In the genomic region with DNA sequence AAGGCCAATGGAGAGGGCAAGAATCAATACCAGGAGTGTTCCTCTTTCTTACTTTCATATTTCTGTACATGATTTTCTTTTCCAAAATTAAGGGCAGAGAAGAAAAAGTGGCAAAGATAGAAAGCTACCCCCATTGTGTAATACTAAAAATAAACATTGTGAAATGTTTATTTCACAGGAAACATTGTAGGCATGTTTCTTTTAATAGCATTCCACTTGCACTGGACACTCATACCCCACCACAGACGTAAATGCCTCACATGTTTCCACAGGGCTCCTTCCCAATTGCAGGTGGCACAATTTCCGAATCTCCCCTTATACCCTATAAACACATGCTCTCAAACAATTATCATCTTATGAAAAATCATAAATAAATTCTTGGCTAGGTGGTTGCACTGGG, we compare ENCODE assay signal across 26 cellular contexts.
"Had no signal": no experiment of that assay in that cellular context is flagged by ENCODE, and none has a peak within 500 bp of the region (broad histone marks: within the 10 kb centered on the region; RNA-seq: fewer than 3 reads in every experiment).

No MANE protein-coding gene starts in this region.

- H3K27me3 ChIP-seq: esophagus squamous epithelium, hepatocyte, pancreas, thyroid gland had no signal

- H3K27ac Mint-ChIP-seq: activated CD4-positive, alpha-beta T cell treated with anti-CD3 and anti-CD28 coated beads for 36 hours; activated naive CD4-positive, alpha-beta T cell treated with anti-CD3 and anti-CD28 coated beads, Interleukin-2, amount 10 ng/mL, durations not matched to agents 7 days and 5 days; activated naive CD8-positive, alpha-beta T cell treated with anti-CD3 and anti-CD28 coated beads, Interleukin-2, amount 50 U/mL, for 24 hours; immature natural killer cell; natural killer cell treated with Interleukin-12 subunit alpha and Interleukin-12 subunit beta and Interleukin-15 and Interleukin-18, amount 100 ng/mL, for 72 hours; stimulated activated naive CD8-positive, alpha-beta T cell treated with anti-CD3 and anti-CD28 coated beads, Interleukin-15, Interleukin-2, amounts not matched to agents 100 ng/mL and 50 ng/mL, for 24 hours; T-helper 1 cell treated with Interleukin-12 subunit alpha and Interleukin-12 subunit beta and Interleukin-4 antibody, amounts not matched to agents 30 μg/mL and 1 μg/mL, for 36 hours; WTC11 had no signal

- H3K27me3 Mint-ChIP-seq: activated CD4-positive, alpha-beta T cell treated with anti-CD3 and anti-CD28 coated beads for 36 hours; activated naive CD4-positive, alpha-beta T cell treated with anti-CD3 and anti-CD28 coated beads, Interleukin-2, amount 10 ng/mL, durations not matched to agents 7 days and 5 days; activated naive CD8-positive, alpha-beta T cell treated with anti-CD3 and anti-CD28 coated beads, Interleukin-2, amount 50 U/mL, for 24 hours; stimulated activated naive CD8-positive, alpha-beta T cell treated with anti-CD3 and anti-CD28 coated beads, Interleukin-15, Interleukin-2, amounts not matched to agents 100 ng/mL and 50 ng/mL, for 24 hours had no signal

- H3K36me3 ChIP-seq: esophagus squamous epithelium, left ventricle myocardium inferior, pancreas, thyroid gland had no signal

- DNase-seq: activated CD4-positive, alpha-beta T cell treated with anti-CD3 and anti-CD28 coated beads for 36 hours; activated CD4-positive, alpha-beta T cell treated with anti-CD3 and anti-CD28 coated beads, Interleukin-2, amount 50 U/mL, for 48 hours; activated effector memory CD4-positive, alpha-beta T cell treated with anti-CD3 and anti-CD28 coated beads, Interleukin-2, amount 50 U/mL, for 16 hours; activated naive CD4-positive, alpha-beta T cell treated with anti-CD3 and anti-CD28 coated beads, Interleukin-2, amount 10 ng/mL, durations not matched to agents 7 days and 5 days; activated naive CD8-positive, alpha-beta T cell treated with anti-CD3 and anti-CD28 coated beads, Interleukin-2, amount 50 U/mL, for 24 hours; aorta; esophagus squamous epithelium; glutamatergic neuron; immature natural killer cell; kidney glomerular epithelial cell; left ventricle myocardium inferior; mammary epithelial cell; pancreas; psoas muscle; right cardiac atrium; stimulated activated CD4-positive, alpha-beta T cell treated with anti-CD3 and anti-CD28 coated beads, Interleukin-1b, Interleukin-23, amount 100 ng/mL, for 48 hours; substantia nigra; T1000; thyroid gland had no signal

- H3K4me1 ChIP-seq: left ventricle myocardium inferior, pancreas, psoas muscle, thyroid gland had no signal

- H3K4me3 Mint-ChIP-seq: activated CD4-positive, alpha-beta T cell treated with anti-CD3 and anti-CD28 coated beads for 36 hours; activated naive CD4-positive, alpha-beta T cell treated with anti-CD3 and anti-CD28 coated beads, Interleukin-2, amount 10 ng/mL, durations not matched to agents 7 days and 5 days; activated naive CD8-positive, alpha-beta T cell treated with anti-CD3 and anti-CD28 coated beads, Interleukin-2, amount 50 U/mL, for 24 hours; immature natural killer cell; natural killer cell treated with Interleukin-12 subunit alpha and Interleukin-12 subunit beta and Interleukin-15 and Interleukin-18, amount 100 ng/mL, for 72 hours; stimulated activated naive CD8-positive, alpha-beta T cell treated with anti-CD3 and anti-CD28 coated beads, Interleukin-15, Interleukin-2, amounts not matched to agents 100 ng/mL and 50 ng/mL, for 24 hours; T-helper 1 cell treated with Interleukin-12 subunit alpha and Interleukin-12 subunit beta and Interleukin-4 antibody, amounts not matched to agents 30 μg/mL and 1 μg/mL, for 36 hours; WTC11 had no signal

- H3K9me3 ChIP-seq: esophagus squamous epithelium, left ventricle myocardium inferior, pancreas, psoas muscle, thyroid gland had no signal

- H3K4me1 Mint-ChIP-seq: activated CD4-positive, alpha-beta T cell treated with anti-CD3 and anti-CD28 coated beads for 36 hours; activated naive CD4-positive, alpha-beta T cell treated with anti-CD3 and anti-CD28 coated beads, Interleukin-2, amount 10 ng/mL, durations not matched to agents 7 days and 5 days; activated naive CD8-positive, alpha-beta T cell treated with anti-CD3 and anti-CD28 coated beads, Interleukin-2, amount 50 U/mL, for 24 hours; immature natural killer cell had no signal

- H3K4me3 ChIP-seq: coronary artery, esophagus squamous epithelium, hepatocyte, left ventricle myocardium inferior, pancreas, psoas muscle, skin epidermis, thyroid gland had no signal

- H3K36me3 Mint-ChIP-seq: activated naive CD4-positive, alpha-beta T cell treated with anti-CD3 and anti-CD28 coated beads, Interleukin-2, amount 10 ng/mL, durations not matched to agents 7 days and 5 days; immature natural killer cell; natural killer cell treated with Interleukin-12 subunit alpha and Interleukin-12 subunit beta and Interleukin-15 and Interleukin-18, amount 100 ng/mL, for 72 hours had no signal

- H3K27ac ChIP-seq: coronary artery, esophagus squamous epithelium, hepatocyte, left ventricle myocardium inferior, pancreas, psoas muscle, skin epidermis, thyroid gland had no signal
